Comparison of ENCODE assay signal across 8 cellular contexts in the genomic region with DNA sequence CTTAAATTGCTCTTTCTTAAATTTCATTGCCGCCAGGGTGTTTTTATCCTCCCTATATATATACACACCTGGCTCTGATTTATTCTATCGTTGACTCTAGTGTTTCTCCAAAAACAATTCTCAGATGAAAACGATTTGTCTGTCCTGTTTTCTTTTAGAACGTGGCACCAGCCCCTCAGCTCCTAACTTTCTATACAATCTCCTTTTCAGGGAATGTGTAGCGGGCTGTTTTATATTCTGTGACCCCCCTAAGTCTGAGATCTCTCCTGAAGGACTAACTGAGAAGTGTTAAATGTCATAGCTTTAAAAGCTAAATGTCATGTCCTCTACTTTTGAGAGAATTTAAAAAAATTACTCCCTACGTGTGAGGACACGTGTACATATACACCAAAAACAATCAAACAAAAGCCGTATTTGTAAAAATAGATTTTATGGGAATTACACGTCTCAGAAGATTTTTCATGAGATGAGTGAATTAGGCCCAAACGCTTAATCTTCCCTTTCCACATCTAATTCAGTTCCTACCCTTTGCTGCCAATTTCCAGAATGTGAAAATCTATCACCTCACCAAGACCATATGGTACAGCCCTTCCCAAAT. TPM values are rescaled to one million over a fixed set of nuclear protein-coding genes. Genes with fewer than 3 reads are reported as not detected.
DNase-seq lines count a peak whose midpoint lies in the region; ATAC-seq and TF ChIP-seq lines count a peak whose summit lies in the region.

No MANE protein-coding gene starts in this region.

- no peaks in the 10 kb centered on the region for H3K27me3 ChIP-seq in tibial artery

- H3K27me3 Mint-ChIP-seq in activated CD8-positive, alpha-beta T cell treated with anti-CD3 and anti-CD28 coated beads, Interleukin-2, amount 10 ng/mL, durations not matched to agents 7 days and 5 days (ENCODE audit: low read depth): peaks cover 34% of the 10 kb centered on the region
- peaks cover 44% of the 10 kb centered on the region for H3K27me3 Mint-ChIP-seq in activated CD8-positive, alpha-beta T cell treated with anti-CD3 and anti-CD28 coated beads for 36 hours
- H3K27me3 Mint-ChIP-seq in mesothelial cell of epicardium (ENCODE audit: low read depth): peaks cover 20% of the 10 kb centered on the region

- peak overlapping the region; percentile 73 to 80 for H3K27ac ChIP-seq in tibial artery

- no peak for TF ChIP-seq CTCF in activated CD8-positive, alpha-beta T cell treated with anti-CD3 and anti-CD28 coated beads for 36 hours (IDR thresholded peaks at IDR 0.05)
- no peak for TF ChIP-seq CTCF in choroid plexus epithelial cell (conservative IDR thresholded peaks at IDR 0.05; ENCODE audit: low read depth, low read length)
- no peak for TF ChIP-seq CTCF in mesothelial cell of epicardium (IDR thresholded peaks at IDR 0.05; ENCODE audit: unreplicated experiment)
- no peak for TF ChIP-seq CTCF in tibial artery (IDR thresholded peaks at IDR 0.05)

- no peak for DNase-seq in activated CD8-positive, alpha-beta T cell treated with anti-CD3 and anti-CD28 coated beads, Interleukin-2, amount 10 ng/mL, durations not matched to agents 7 days and 5 days
- no peak for DNase-seq in activated CD8-positive, alpha-beta T cell treated with anti-CD3 and anti-CD28 coated beads for 36 hours
- DNase-seq in choroid plexus epithelial cell (ENCODE audit: low read depth): no peak
- no peak for DNase-seq in mesothelial cell of epicardium (ENCODE audit: low spot score in 2 of 2, unreplicated experiment in 2 of 2)
- no peak for DNase-seq in tibial artery
- DNase-seq in GM03348 (ENCODE audit: low spot score): no peak
- no peak for DNase-seq in cortex of kidney (lab: John Stamatoyannopoulos, UW)

- ATAC-seq in activated CD8-positive, alpha-beta T cell treated with anti-CD3 and anti-CD28 coated beads, Interleukin-2, amount 10 ng/mL, durations not matched to agents 7 days and 5 days: no peak
- no peak for ATAC-seq in activated CD8-positive, alpha-beta T cell treated with anti-CD3 and anti-CD28 coated beads for 36 hours
- no peak for ATAC-seq in HG03139 (IDR thresholded peaks at IDR 0.05; ENCODE audit: unreplicated experiment)

- intact Hi-C loops in activated CD8-positive, alpha-beta T cell treated with anti-CD3 and anti-CD28 coated beads for 36 hours (cut with micrococcal nuclease): no loop called here
- intact Hi-C loops in tibial artery (cut with DNase I; ENCODE audit: low total_unique reads): loop anchor here (10.0 kb wide), 1 partner anchor 129 kb away; no protein-coding TSS in a partner anchor

- no peak overlapping the region for H3K27ac Mint-ChIP-seq in activated CD8-positive, alpha-beta T cell treated with anti-CD3 and anti-CD28 coated beads, Interleukin-2, amount 10 ng/mL, durations not matched to agents 7 days and 5 days
- no peak overlapping the region for H3K27ac Mint-ChIP-seq in activated CD8-positive, alpha-beta T cell treated with anti-CD3 and anti-CD28 coated beads for 36 hours
- peak overlapping the region; percentile 47 for H3K27ac Mint-ChIP-seq in mesothelial cell of epicardium

- H3K4me3 ChIP-seq in choroid plexus epithelial cell (ENCODE audit: low read depth, low read length): peak overlapping the region; percentile 54
- H3K4me3 ChIP-seq in tibial artery: peak overlapping the region; percentile 84 to 96

- H3K9me3 ChIP-seq in tibial artery: no peaks in the 10 kb centered on the region

- H3K4me1 Mint-ChIP-seq in activated CD8-positive, alpha-beta T cell treated with anti-CD3 and anti-CD28 coated beads, Interleukin-2, amount 10 ng/mL, durations not matched to agents 7 days and 5 days (ENCODE audit: low read depth): peaks cover 10% of the 10 kb centered on the region
- H3K4me1 Mint-ChIP-seq in activated CD8-positive, alpha-beta T cell treated with anti-CD3 and anti-CD28 coated beads for 36 hours (ENCODE audit: low read depth): peaks cover 12% of the 10 kb centered on the region
- H3K4me1 Mint-ChIP-seq in mesothelial cell of epicardium: peaks cover 36% of the 10 kb centered on the region

- POLR2A ChIA-PET in activated CD8-positive, alpha-beta T cell treated with anti-CD3 and anti-CD28 coated beads, Interleukin-2, amount 10 ng/mL, durations not matched to agents 7 days and 5 days (lab: Charles Lee): interaction anchor here (0.6 kb wide), 1 partner anchor 20 kb away, joined by 3 read pairs; no protein-coding TSS in a partner anchor
- POLR2A ChIA-PET in activated CD8-positive, alpha-beta T cell treated with anti-CD3 and anti-CD28 coated beads for 36 hours (lab: Charles Lee): interaction anchor here (0.5 kb wide), 1 partner anchor 11 kb away, joined by 3 read pairs; no protein-coding TSS in a partner anchor

- H3K4me3 Mint-ChIP-seq in activated CD8-positive, alpha-beta T cell treated with anti-CD3 and anti-CD28 coated beads, Interleukin-2, amount 10 ng/mL, durations not matched to agents 7 days and 5 days: peak overlapping the region; percentile 10
- H3K4me3 Mint-ChIP-seq in activated CD8-positive, alpha-beta T cell treated with anti-CD3 and anti-CD28 coated beads for 36 hours: no peak overlapping the region
- H3K4me3 Mint-ChIP-seq in mesothelial cell of epicardium: peak overlapping the region; percentile 70

- no peaks in the 10 kb centered on the region for H3K9me3 Mint-ChIP-seq in activated CD8-positive, alpha-beta T cell treated with anti-CD3 and anti-CD28 coated beads, Interleukin-2, amount 10 ng/mL, durations not matched to agents 7 days and 5 days (ENCODE audit: insufficient read depth)
- no peaks in the 10 kb centered on the region for H3K9me3 Mint-ChIP-seq in activated CD8-positive, alpha-beta T cell treated with anti-CD3 and anti-CD28 coated beads for 36 hours
- no peaks in the 10 kb centered on the region for H3K9me3 Mint-ChIP-seq in mesothelial cell of epicardium

- H3K4me1 ChIP-seq in tibial artery: peaks cover 0 to 19% (median 2%) of the 10 kb centered on the region in 4 donors

- CTCF ChIA-PET in activated CD8-positive, alpha-beta T cell treated with anti-CD3 and anti-CD28 coated beads, Interleukin-2, amount 10 ng/mL, durations not matched to agents 7 days and 5 days (lab: Charles Lee): no interaction called here
- CTCF ChIA-PET in activated CD8-positive, alpha-beta T cell treated with anti-CD3 and anti-CD28 coated beads for 36 hours (lab: Charles Lee): no interaction called here

- no peaks in the 10 kb centered on the region for H3K36me3 Mint-ChIP-seq in activated CD8-positive, alpha-beta T cell treated with anti-CD3 and anti-CD28 coated beads, Interleukin-2, amount 10 ng/mL, durations not matched to agents 7 days and 5 days (ENCODE audit: low read depth)
- no peaks in the 10 kb centered on the region for H3K36me3 Mint-ChIP-seq in activated CD8-positive, alpha-beta T cell treated with anti-CD3 and anti-CD28 coated beads for 36 hours (ENCODE audit: low read depth)
- no peaks in the 10 kb centered on the region for H3K36me3 Mint-ChIP-seq in mesothelial cell of epicardium

- no peaks in the 10 kb centered on the region for H3K36me3 ChIP-seq in tibial artery

RNA-seq across cellular contexts. Expression of gene CTTNBP2, which starts 0.8 kb away (rescaled TPM):
- not detected for total RNA-seq in activated CD8-positive, alpha-beta T cell treated with anti-CD3 and anti-CD28 coated beads, Interleukin-2, amount 10 ng/mL, durations not matched to agents 7 days and 5 days
- not detected for total RNA-seq in activated CD8-positive, alpha-beta T cell treated with anti-CD3 and anti-CD28 coated beads for 36 hours
- total RNA-seq in mesothelial cell of epicardium: 10.8 to 12.1 TPM (median 11.7 TPM) in 3 replicates

Comparison
In these comparisons a context has a peak if more than half of its experiments do, and no peak if none do; other contexts are left out.
1. RNA of gene CTTNBP2, which starts 0.8 kb away (total RNA-seq): 10.8 to 12.1 TPM in mesothelial cell of epicardium; not detected in activated CD8-positive, alpha-beta T cell treated with anti-CD3 and anti-CD28 coated beads, Interleukin-2, amount 10 ng/mL, durations not matched to agents 7 days and 5 days and not detected in activated CD8-positive, alpha-beta T cell treated with anti-CD3 and anti-CD28 coated beads for 36 hours; every median in the first group is over 10 times any median in the second.